6 cellular contexts compared by ENCODE assay signal in genomic region chr19:51142809-51143475, GRCh38. TPM values are rescaled to one million over a fixed set of nuclear protein-coding genes. Genes with fewer than 3 reads are reported as not detected.
"Had no signal": no experiment of that assay in that cellular context is flagged by ENCODE, and none has a peak within 500 bp of the region (broad histone marks: within the 10 kb centered on the region; RNA-seq: fewer than 3 reads in every experiment).

No MANE protein-coding gene starts in this region.

RNA-seq across cellular contexts. Expression of gene SIGLEC7, which starts 0.8 kb away (rescaled TPM):
- total RNA-seq: cardiac muscle cell, dermis blood vessel endothelial cell, mammary epithelial cell, myocyte, pulmonary artery endothelial cell, smooth muscle cell had no signal
- polyA plus RNA-seq: cardiac muscle cell, mammary epithelial cell, smooth muscle cell had no signal

RNA-seq across cellular contexts. Expression of gene SIGLEC9, which starts 18.2 kb away (rescaled TPM):
- total RNA-seq: cardiac muscle cell, dermis blood vessel endothelial cell, mammary epithelial cell, myocyte, pulmonary artery endothelial cell, smooth muscle cell had no signal
- polyA plus RNA-seq: cardiac muscle cell, mammary epithelial cell, smooth muscle cell had no signal
